In genomic region chr3:56988874-56989433, GRCh38 we compare ENCODE assay signal across 8 cellular contexts.
DNase-seq lines count a peak whose midpoint lies in the region; ATAC-seq, FAIRE-seq and TF ChIP-seq lines count a peak whose summit lies in the region.

No MANE protein-coding gene starts in this region.

- H3K4me1 Mint-ChIP-seq in CD8-positive, alpha-beta memory T cell = peaks cover 9 to 24% (median 19%) of the 10 kb centered on the region in 3 donors
- H3K4me1 Mint-ChIP-seq in activated CD8-positive, alpha-beta memory T cell treated with anti-CD3 and anti-CD28 coated beads, Interleukin-2, amount 10 ng/mL, durations not matched to agents 7 days and 5 days = peaks cover 25% of the 10 kb centered on the region

- H4K20me1 ChIP-seq in endothelial cell of umbilical vein (replicated peaks; ENCODE audit: control insufficient read depth, extremely low read depth, insufficient read depth, low read length) = no peaks in the 10 kb centered on the region

- H3K4me2 ChIP-seq in endothelial cell of umbilical vein (ENCODE audit: insufficient read depth, low read length) = no peak overlapping the region

- H3K4me3 Mint-ChIP-seq in CD8-positive, alpha-beta memory T cell = no peak overlapping the region
- no peak overlapping the region for H3K4me3 Mint-ChIP-seq in activated CD8-positive, alpha-beta memory T cell treated with anti-CD3 and anti-CD28 coated beads, Interleukin-2, amount 10 ng/mL, durations not matched to agents 7 days and 5 days

- no peaks in the 10 kb centered on the region for H3K27me3 ChIP-seq in CD8-positive, alpha-beta memory T cell (ENCODE audit: insufficient read depth, low read length, poor library complexity, severe bottlenecking)
- H3K27me3 ChIP-seq in endothelial cell of umbilical vein (ENCODE audit: control insufficient read depth in 2 of 2, insufficient read depth in 2 of 2, low read length in 2 of 2) = peaks cover 0 to 2% of the 10 kb centered on the region in 2 experiments

- POLR2A ChIA-PET in CD8-positive, alpha-beta memory T cell (lab: Charles Lee) = interaction anchor here (0.6 to 1.7 kb wide), 4 partner anchors 189 to 315 kb away, joined by 3 to 12 read pairs (median 4); no protein-coding TSS in a partner anchor
- POLR2A ChIA-PET in endothelial cell of umbilical vein (lab: Charles Lee) = interaction anchor here (1.4 kb wide), 1 partner anchor 187 kb away, joined by 6 read pairs; the partner anchor contains the start of gene ARHGEF3

- intact Hi-C loops in endothelial cell of umbilical vein (cut with micrococcal nuclease) = loop anchor here (1.0 to 5.0 kb wide), 2 partner anchors 232 to 287 kb away; no protein-coding TSS in a partner anchor
- intact Hi-C loops in mucosa of descending colon (cut with DNase I, micrococcal nuclease) = loop anchor here (1.0 to 10.0 kb wide), 3 partner anchors 184 to 287 kb away; partner anchors contain the start of gene ARHGEF3 (in 2 of the 2)

- no peak for TF ChIP-seq POLR2A in endothelial cell of umbilical vein (IDR thresholded peaks at IDR 0.05; ENCODE audit: low read depth, low read length)

- H3K27ac Mint-ChIP-seq in CD8-positive, alpha-beta memory T cell = peak overlapping the region in 1 of 8 donors; percentile 4
- H3K27ac Mint-ChIP-seq in activated CD8-positive, alpha-beta memory T cell treated with anti-CD3 and anti-CD28 coated beads, Interleukin-2, amount 10 ng/mL, durations not matched to agents 7 days and 5 days = no peak overlapping the region

- dilution Hi-C loops in endothelial cell of umbilical vein (cut with MboI; ENCODE audit: extremely low pct_ligation_motif_present, low sequenced_read_pairs) = no loop called here

- FAIRE-seq in endothelial cell of umbilical vein (lab: Jason Lieb, UNC) = peak; percentile 96

- TF ChIP-seq CTCF in endothelial cell of umbilical vein (IDR thresholded peaks at IDR 0.05; ENCODE audit: extremely low read depth in 1 of 2, insufficient read depth in 1 of 2, low read depth in 1 of 2, low read length in 2 of 2) (peak; percentile 61 to 62), mucosa of descending colon (IDR thresholded peaks at IDR 0.05) (peak; percentile 42)

- peaks cover 8% of the 10 kb centered on the region for H3K4me1 ChIP-seq in CD8-positive, alpha-beta memory T cell (ENCODE audit: insufficient read depth, low read length)
- no peaks in the 10 kb centered on the region for H3K4me1 ChIP-seq in endothelial cell of umbilical vein (ENCODE audit: control insufficient read depth, extremely low read depth, insufficient read depth, low read length)
- peaks cover 30% of the 10 kb centered on the region for H3K4me1 ChIP-seq in mucosa of descending colon (ENCODE audit: low read depth)

- H3K79me2 ChIP-seq in endothelial cell of umbilical vein (ENCODE audit: control insufficient read depth, insufficient read depth, low read length) = no peaks in the 10 kb centered on the region

- H3K27ac ChIP-seq in CD8-positive, alpha-beta memory T cell (ENCODE audit: low read depth, low read length) = no peak overlapping the region
- H3K27ac ChIP-seq in endothelial cell of umbilical vein (ENCODE audit: insufficient read depth, low read depth, low read length) = no peak overlapping the region

- H3K27me3 Mint-ChIP-seq in CD8-positive, alpha-beta memory T cell = peaks cover 8 to 22% of the 10 kb centered on the region in 2 donors
- peaks cover 24% of the 10 kb centered on the region for H3K27me3 Mint-ChIP-seq in activated CD8-positive, alpha-beta memory T cell treated with anti-CD3 and anti-CD28 coated beads, Interleukin-2, amount 10 ng/mL, durations not matched to agents 7 days and 5 days

- no TSS peak for BruUV-seq in endothelial cell of umbilical vein (replicated peaks; lab: Mats Ljungman, UMichigan)

- no peak overlapping the region for H3K9ac ChIP-seq in endothelial cell of umbilical vein (replicated peaks; ENCODE audit: extremely low read depth, insufficient read depth, low read length)

- H3K4me3 ChIP-seq in CD8-positive, alpha-beta memory T cell (ENCODE audit: low read length) = no peak overlapping the region
- H3K4me3 ChIP-seq in endothelial cell of umbilical vein (replicated peaks in 1 of 3; ENCODE audit: insufficient read depth in 1 of 3, low read depth in 1 of 3, low read length in 3 of 3) (no peak overlapping the region), mucosa of descending colon (no peak overlapping the region)

- H3K9me1 ChIP-seq in endothelial cell of umbilical vein (replicated peaks; ENCODE audit: control insufficient read depth, extremely low read depth, insufficient read depth, low read length) = no peaks in the 10 kb centered on the region

- peak; percentile 58 to 75 (median 63) for DNase-seq in CD8-positive, alpha-beta memory T cell
- DNase-seq in HS-27A (ENCODE audit: low read depth) = peak; percentile 53
- peak; percentile 33 for DNase-seq in NOMO-1 treated with dmso at 0.1 percent for 144 hours (lab: John Stamatoyannopoulos, UW; ENCODE audit: unreplicated experiment)
- peak; percentile 74 for DNase-seq in activated CD8-positive, alpha-beta memory T cell treated with anti-CD3 and anti-CD28 coated beads, Interleukin-2, amount 10 ng/mL, durations not matched to agents 7 days and 5 days
- DNase-seq in endothelial cell of umbilical vein (ENCODE audit: low read depth, low spot score) = peak; percentile 87
- peak in 2 of 3 donors; percentile 67 to 84 for DNase-seq in mucosa of descending colon
- peak; percentile 35 to 58 for DNase-seq in stimulated activated CD8-positive, alpha-beta memory T cell treated with anti-CD3 and anti-CD28 coated beads, Interleukin-4, amount 100 ng/mL, for 4 hours (ENCODE audit: low read depth in 2 of 2, low spot score in 1 of 2)

- no peaks in the 10 kb centered on the region for H3K9me3 ChIP-seq in CD8-positive, alpha-beta memory T cell (ENCODE audit: low read length)
- H3K9me3 ChIP-seq in endothelial cell of umbilical vein (replicated peaks; ENCODE audit: control insufficient read depth, insufficient read depth, low read length) (no peaks in the 10 kb centered on the region), mucosa of descending colon (no peaks in the 10 kb centered on the region)

- ATAC-seq in activated CD8-positive, alpha-beta memory T cell treated with anti-CD3 and anti-CD28 coated beads, Interleukin-2, amount 10 ng/mL, durations not matched to agents 7 days and 5 days = peak; percentile 73
- ATAC-seq in mucosa of descending colon = peak; percentile 73
- ATAC-seq in GM21737 (IDR thresholded peaks at IDR 0.05; ENCODE audit: unreplicated experiment) = no peak

- H3K36me3 Mint-ChIP-seq in CD8-positive, alpha-beta memory T cell = no peaks in the 10 kb centered on the region
- no peaks in the 10 kb centered on the region for H3K36me3 Mint-ChIP-seq in activated CD8-positive, alpha-beta memory T cell treated with anti-CD3 and anti-CD28 coated beads, Interleukin-2, amount 10 ng/mL, durations not matched to agents 7 days and 5 days

- CTCF ChIA-PET in CD8-positive, alpha-beta memory T cell (lab: Charles Lee) = interaction anchor here (0.6 to 9.7 kb wide), 49 partner anchors 7 to 351 kb away, joined by 3 to 135 read pairs (median 4); partner anchors contain the start of genes ARHGEF3 and TASOR
- CTCF ChIA-PET in activated CD8-positive, alpha-beta memory T cell treated with anti-CD3 and anti-CD28 coated beads, Interleukin-2, amount 10 ng/mL, durations not matched to agents 7 days and 5 days (lab: Charles Lee) = interaction anchor here (0.6 to 5.8 kb wide), 47 partner anchors 9 to 713 kb away, joined by 3 to 193 read pairs (median 4); partner anchors contain the start of genes ARHGEF3 and CCDC66
- CTCF ChIA-PET in endothelial cell of umbilical vein (lab: Charles Lee) = interaction anchor here (0.6 to 5.8 kb wide), 85 partner anchors 8 to 649 kb away, joined by 3 to 246 read pairs (median 4); partner anchors contain the start of gene ARHGEF3

- H3K9me3 Mint-ChIP-seq in CD8-positive, alpha-beta memory T cell = no peaks in the 10 kb centered on the region
- no peaks in the 10 kb centered on the region for H3K9me3 Mint-ChIP-seq in activated CD8-positive, alpha-beta memory T cell treated with anti-CD3 and anti-CD28 coated beads, Interleukin-2, amount 10 ng/mL, durations not matched to agents 7 days and 5 days (ENCODE audit: low read depth)

- no peak overlapping the region for H2AFZ ChIP-seq in endothelial cell of umbilical vein (ENCODE audit: low read depth, low read length)

- H3K36me3 ChIP-seq in CD8-positive, alpha-beta memory T cell (ENCODE audit: insufficient read depth, low read length) = no peaks in the 10 kb centered on the region
- H3K36me3 ChIP-seq in endothelial cell of umbilical vein (ENCODE audit: control insufficient read depth in 2 of 2, extremely low read depth in 1 of 2, insufficient read depth in 2 of 2, low read length in 2 of 2) (no peaks in the 10 kb centered on the region), mucosa of descending colon (ENCODE audit: low read depth) (no peaks in the 10 kb centered on the region)

TF ChIP-seq in endothelial cell of umbilical vein, 7 proteins besides CTCF, POLR2A, EP300 and RAD21:
- TF ChIP-seq JUN (IDR thresholded peaks at IDR 0.05; ENCODE audit: borderline replicate concordance, insufficient read depth, insufficient read length, low read depth) (no peak), MAX (IDR thresholded peaks at IDR 0.05; ENCODE audit: insufficient read depth, insufficient read length) (no peak), GATA2 (IDR thresholded peaks at IDR 0.05; ENCODE audit: insufficient read depth, insufficient read length, low read depth, low read length) (no peak), POLR2AphosphoS5 (IDR thresholded peaks at IDR 0.05; ENCODE audit: insufficient read depth, low read depth, low read length) (no peak), EZH2 (IDR thresholded peaks at IDR 0.05; ENCODE audit: borderline replicate concordance, low read depth, low read length, severe bottlenecking) (no peak), MYC (IDR thresholded peaks at IDR 0.05; ENCODE audit: low read depth, low read length) (no peak), FOS (IDR thresholded peaks at IDR 0.05; ENCODE audit: borderline replicate concordance, insufficient read depth, low read length) (no peak)

Comparison
In these comparisons a context has a peak if more than half of its experiments do, and no peak if none do; other contexts are left out.
1. DNase-seq: peak in every context shown above with its lines; median percentile 87 in endothelial cell of umbilical vein; 76 in mucosa of descending colon; 74 in activated CD8-positive, alpha-beta memory T cell treated with anti-CD3 and anti-CD28 coated beads, Interleukin-2, amount 10 ng/mL, durations not matched to agents 7 days and 5 days; 63 in CD8-positive, alpha-beta memory T cell; 53 in HS-27A; 46 in stimulated activated CD8-positive, alpha-beta memory T cell treated with anti-CD3 and anti-CD28 coated beads, Interleukin-4, amount 100 ng/mL, for 4 hours; 33 in NOMO-1 treated with dmso at 0.1 percent for 144 hours.